Comparison of ENCODE assay signal across 8 cellular contexts in the genomic region with DNA sequence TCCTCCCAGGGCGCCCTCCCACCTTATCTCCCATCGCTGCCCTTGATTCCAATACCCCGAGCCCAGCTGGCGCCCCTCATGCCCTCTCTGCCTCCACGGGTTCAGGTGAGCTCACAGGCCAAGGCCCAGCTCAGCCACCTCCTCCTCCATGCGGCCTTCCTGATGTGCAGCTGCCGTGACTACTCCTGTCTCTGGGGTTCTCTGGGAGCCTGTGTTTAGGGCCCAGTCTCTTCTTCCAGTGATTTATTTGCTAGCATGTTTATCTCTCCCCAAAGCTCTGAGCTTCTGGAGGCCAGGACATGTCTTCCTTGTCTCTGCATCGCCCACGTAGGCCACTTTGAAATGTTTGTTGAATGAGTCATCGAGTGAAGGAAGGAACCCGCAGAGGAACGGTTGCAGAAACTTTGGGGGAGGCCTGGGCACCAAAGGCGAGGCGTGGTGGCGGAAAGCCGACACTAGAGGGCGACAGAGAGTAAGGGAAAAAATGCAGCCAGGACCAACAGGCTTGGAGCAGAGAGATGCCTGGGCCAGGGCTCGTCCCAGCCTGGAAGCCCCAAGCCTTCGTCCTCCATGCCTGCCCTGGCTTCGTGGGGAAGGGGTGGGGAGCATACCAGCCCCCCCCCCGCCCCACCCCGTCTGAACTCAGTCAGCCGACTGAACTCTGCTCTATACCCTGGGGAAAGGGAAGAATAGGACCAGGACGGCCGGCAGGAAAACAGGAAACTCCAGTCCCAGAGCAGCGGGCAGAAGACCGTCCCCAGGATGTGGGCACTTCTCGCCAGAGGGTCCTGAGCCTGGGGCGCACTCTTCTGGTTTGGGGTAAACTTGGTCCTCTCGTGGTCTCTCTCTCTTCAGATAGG. TPM values are rescaled to one million over a fixed set of nuclear protein-coding genes. Genes with fewer than 3 reads are reported as not detected.
DNase-seq lines count a peak whose midpoint lies in the region; ATAC-seq and TF ChIP-seq lines count a peak whose summit lies in the region.

No MANE protein-coding gene starts in this region.

- DNase-seq in DMS153 treated with DMSO at 0.1 percent for 48 hours (lab: John Stamatoyannopoulos, UW; ENCODE audit: unreplicated experiment) (peak; percentile 76), HuH-7.5 (ENCODE audit: low spot score) (peak; percentile 82), RWPE2 (ENCODE audit: low spot score) (peak; percentile 86), fibroblast of villous mesenchyme (ENCODE audit: low read depth) (peak; percentile 99), neural progenitor cell (ENCODE audit: low spot score) (peak; percentile 85)
- DNase-seq in activated T-helper 9 cell treated with anti-CD3 and anti-CD28 coated beads, Interleukin-2, amount 50 U/mL, for 16 hours (ENCODE audit: low read depth): peak; percentile 78
- DNase-seq in stimulated activated naive CD8-positive, alpha-beta T cell treated with anti-CD3 and anti-CD28 coated beads, Interleukin-15, amount 100 ng/mL, for 72 hours: peak; percentile 94

- no peak overlapping the region for H3K9ac ChIP-seq in neural progenitor cell

- H4K20me1 ChIP-seq in neural progenitor cell (ENCODE audit: low read depth): no peaks in the 10 kb centered on the region

- H3K4me3 ChIP-seq in RWPE2 (ENCODE audit: severe bottlenecking) (peak overlapping the region; percentile 11), fibroblast of villous mesenchyme (ENCODE audit: low read depth, low read length) (peak overlapping the region; percentile 32), neural progenitor cell (no peak overlapping the region)

- peak; percentile 97 for TF ChIP-seq CTCF in RWPE2 (IDR thresholded peaks at IDR 0.05; ENCODE audit: poor library complexity, severe bottlenecking)
- TF ChIP-seq CTCF in fibroblast of villous mesenchyme (IDR thresholded peaks at IDR 0.05; ENCODE audit: insufficient read depth, low read depth, low read length): peak; percentile 92
- peak; percentile 96 for TF ChIP-seq CTCF in neural progenitor cell (IDR thresholded peaks at IDR 0.05)

- peaks cover 29% of the 10 kb centered on the region for H3K4me1 Mint-ChIP-seq in neural progenitor cell
- H3K4me1 Mint-ChIP-seq in stimulated activated naive CD8-positive, alpha-beta T cell treated with anti-CD3 and anti-CD28 coated beads, Interleukin-15, amount 100 ng/mL, for 72 hours: peaks cover 27% of the 10 kb centered on the region

- H3K9me3 ChIP-seq in RWPE2 (ENCODE audit: severe bottlenecking): no peaks in the 10 kb centered on the region
- no peaks in the 10 kb centered on the region for H3K9me3 ChIP-seq in neural progenitor cell (ENCODE audit: low read depth)

- no peaks in the 10 kb centered on the region for H3K36me3 ChIP-seq in RWPE2 (ENCODE audit: low read depth)
- H3K36me3 ChIP-seq in neural progenitor cell: no peaks in the 10 kb centered on the region

- H3K79me2 ChIP-seq in neural progenitor cell (ENCODE audit: low read depth): no peaks in the 10 kb centered on the region

- H3K27me3 ChIP-seq in RWPE2 (ENCODE audit: insufficient read depth, poor library complexity, severe bottlenecking) (no peaks in the 10 kb centered on the region), neural progenitor cell (no peaks in the 10 kb centered on the region)

- H2AFZ ChIP-seq in neural progenitor cell (replicated peaks): peak overlapping the region; percentile 87

- peaks cover 8% of the 10 kb centered on the region for H3K27me3 Mint-ChIP-seq in neural progenitor cell (ENCODE audit: insufficient read depth, low read depth)
- no peaks in the 10 kb centered on the region for H3K27me3 Mint-ChIP-seq in stimulated activated naive CD8-positive, alpha-beta T cell treated with anti-CD3 and anti-CD28 coated beads, Interleukin-15, amount 100 ng/mL, for 72 hours

- peaks cover 6% of the 10 kb centered on the region for H3F3A ChIP-seq in neural progenitor cell (ENCODE audit: low read depth)

- ATAC-seq in GM21447 (IDR thresholded peaks at IDR 0.05; ENCODE audit: unreplicated experiment) (peak; percentile 86), RWPE2 (ENCODE audit: low read depth) (peak; percentile 70)
- ATAC-seq in stimulated activated naive CD8-positive, alpha-beta T cell treated with anti-CD3 and anti-CD28 coated beads, Interleukin-15, amount 100 ng/mL, for 72 hours: peak; percentile 90

- H3K4me2 ChIP-seq in neural progenitor cell: no peak overlapping the region

- H3K27ac Mint-ChIP-seq in neural progenitor cell: peak overlapping the region; percentile 90
- H3K27ac Mint-ChIP-seq in stimulated activated naive CD8-positive, alpha-beta T cell treated with anti-CD3 and anti-CD28 coated beads, Interleukin-15, amount 100 ng/mL, for 72 hours: peak overlapping the region; percentile 92 to 96

- H3K4me1 ChIP-seq in RWPE2 (ENCODE audit: insufficient read depth, poor library complexity, severe bottlenecking) (peaks cover 25% of the 10 kb centered on the region), neural progenitor cell (no peaks in the 10 kb centered on the region)

- no peaks in the 10 kb centered on the region for H3K9me3 Mint-ChIP-seq in neural progenitor cell
- no peaks in the 10 kb centered on the region for H3K9me3 Mint-ChIP-seq in stimulated activated naive CD8-positive, alpha-beta T cell treated with anti-CD3 and anti-CD28 coated beads, Interleukin-15, amount 100 ng/mL, for 72 hours

- no peaks in the 10 kb centered on the region for H3K36me3 Mint-ChIP-seq in neural progenitor cell

- peak overlapping the region; percentile 90 for H3K27ac ChIP-seq in RWPE2 (ENCODE audit: poor library complexity, severe bottlenecking)
- no peak overlapping the region for H3K27ac ChIP-seq in neural progenitor cell

- peak overlapping the region; percentile 69 for H3K4me3 Mint-ChIP-seq in neural progenitor cell
- peak overlapping the region; percentile 72 to 74 for H3K4me3 Mint-ChIP-seq in stimulated activated naive CD8-positive, alpha-beta T cell treated with anti-CD3 and anti-CD28 coated beads, Interleukin-15, amount 100 ng/mL, for 72 hours

RNA-seq across cellular contexts. Expression of gene HSPB1, which starts 10.9 kb away (rescaled TPM):
- total RNA-seq in fibroblast of villous mesenchyme (77.7 and 130 TPM in 2 replicates), neural progenitor cell (ENCODE audit: low replicate concordance) (9.7 and 20.8 TPM in 2 replicates)
